Comparison of ENCODE assay signal across 10 cellular contexts in the genomic region with DNA sequence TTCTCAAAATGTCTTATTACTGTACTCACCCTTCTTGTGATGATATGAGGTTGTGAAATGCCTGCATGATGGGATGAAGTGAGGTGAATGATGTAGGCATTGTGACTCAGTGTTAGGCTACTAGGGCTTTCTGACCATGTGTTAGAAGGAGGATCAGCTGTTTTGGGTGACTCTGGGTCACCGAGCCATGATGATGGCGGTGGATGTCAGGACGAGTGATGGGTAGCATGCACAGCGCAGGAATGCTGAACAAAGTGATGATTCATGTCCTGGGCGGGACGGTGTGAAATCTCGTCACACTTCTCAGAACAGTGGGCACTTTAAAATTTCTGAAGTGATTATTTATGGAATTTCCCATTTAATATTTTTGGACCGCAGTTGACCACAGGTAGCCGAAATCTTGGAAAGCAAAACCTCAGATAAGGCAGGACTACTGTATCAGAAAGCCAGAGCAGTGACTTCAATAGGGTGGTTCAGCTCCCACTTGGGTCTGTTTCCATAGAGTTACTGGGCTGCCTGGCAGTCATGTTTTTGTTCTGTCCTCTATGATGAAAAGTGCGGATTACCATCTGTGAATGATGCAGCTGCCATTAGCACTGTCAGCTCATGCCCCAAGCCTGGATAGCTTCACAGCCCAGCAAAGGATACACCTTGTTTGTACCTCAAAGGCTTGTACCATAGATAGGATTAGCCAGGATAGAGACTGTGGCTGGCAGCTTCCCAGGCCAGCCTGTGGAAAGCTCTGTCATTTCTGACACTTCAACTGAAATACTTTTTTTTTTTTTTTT. TPM values are rescaled to one million over a fixed set of nuclear protein-coding genes. Genes with fewer than 3 reads are reported as not detected.
A peak's percentile ranks its signal among the peaks of the same experiment; 100 is the strongest.
DNase-seq lines count a peak whose midpoint lies in the region; ATAC-seq and TF ChIP-seq lines count a peak whose summit lies in the region.
"Had no signal": no experiment of that assay in that cellular context is flagged by ENCODE, and none has a peak within 500 bp of the region (broad histone marks: within the 10 kb centered on the region; RNA-seq: fewer than 3 reads in every experiment).

No MANE protein-coding gene starts in this region.

- H3K4me1 Mint-ChIP-seq in activated T-cell treated with anti-CD3 and anti-CD28 coated beads, Interleukin-2, amount 50 U/mL, for 24 hours (ENCODE audit: low read depth), result peaks cover 60% of the 10 kb centered on the region
- H3K4me1 Mint-ChIP-seq in Caco-2 (ENCODE audit: low read depth, unreplicated experiment), result peaks cover 11% of the 10 kb centered on the region
- H3K4me1 Mint-ChIP-seq: B cell had no signal

- CTCF ChIA-PET in Caco-2 (lab: Charles Lee), result no interaction called here

- no peaks in the 10 kb centered on the region for H3K9me3 Mint-ChIP-seq in activated T-cell treated with anti-CD3 and anti-CD28 coated beads, Interleukin-2, amount 50 U/mL, for 24 hours
- H3K9me3 Mint-ChIP-seq in Caco-2 (ENCODE audit: unreplicated experiment), result no peaks in the 10 kb centered on the region

- H3K27me3 ChIP-seq in Caco-2 (replicated peaks; ENCODE audit: control insufficient read depth, insufficient read depth, low read length), result no peaks in the 10 kb centered on the region
- H3K27me3 ChIP-seq: pancreas had no signal

- 0 out of 2 replicates have a peak, but pooled peaks cover 7% of the 10 kb centered on the region for H3K4me1 ChIP-seq in Caco-2

- H3K9me3 ChIP-seq in Caco-2, result no peaks in the 10 kb centered on the region
- H3K9me3 ChIP-seq: pancreas had no signal

- DNase-seq in SIG-M5 treated with dmso at 0.1 percent for 504 hours (lab: John Stamatoyannopoulos, UW; ENCODE audit: unreplicated experiment) (peak; percentile 48), SIG-M5 (lab: John Stamatoyannopoulos, UW) (no peak), hepatic stellate cell (ENCODE audit: low spot score) (peak; percentile 85), stromal cell of bone marrow (ENCODE audit: low read depth) (peak; percentile 95), Caco-2 (no peak), middle frontal gyrus (ENCODE audit: extremely low spot score, low spot score) (no peak)
- DNase-seq in activated T-cell treated with anti-CD3 and anti-CD28 coated beads, Interleukin-2, amount 50 U/mL, for 24 hours, result peak; percentile 74
- DNase-seq: pancreas had no signal

- H3K4me3 ChIP-seq in Caco-2 (ENCODE audit: low read depth, low read length), result no peak overlapping the region
- H3K4me3 ChIP-seq: pancreas had no signal

- ATAC-seq in GM18858 (IDR thresholded peaks at IDR 0.05; ENCODE audit: unreplicated experiment), result no peak

- H3K27ac Mint-ChIP-seq in activated T-cell treated with anti-CD3 and anti-CD28 coated beads, Interleukin-2, amount 50 U/mL, for 24 hours, result peak overlapping the region; percentile 91
- no peak overlapping the region for H3K27ac Mint-ChIP-seq in Caco-2 (ENCODE audit: unreplicated experiment)
- H3K27ac Mint-ChIP-seq: B cell had no signal

- intact Hi-C loops in Caco-2 (cut with micrococcal nuclease; ENCODE audit: unreplicated experiment), result no loop called here

- H3K36me3 Mint-ChIP-seq in activated T-cell treated with anti-CD3 and anti-CD28 coated beads, Interleukin-2, amount 50 U/mL, for 24 hours (ENCODE audit: low read depth), result peaks cover 46% of the 10 kb centered on the region
- H3K36me3 Mint-ChIP-seq in Caco-2 (ENCODE audit: insufficient read depth, unreplicated experiment), result no peaks in the 10 kb centered on the region

- POLR2A ChIA-PET in Caco-2 (lab: Charles Lee), result no interaction called here

- no peak for TF ChIP-seq CTCF in Caco-2 (IDR thresholded peaks at IDR 0.05; ENCODE audit: insufficient read depth in 1 of 2, low read depth in 1 of 2, low read length in 1 of 2, severe bottlenecking in 1 of 2, unreplicated experiment in 1 of 2)

- BruUV-seq in Caco-2 (replicated peaks; lab: Mats Ljungman, UMichigan), result no TSS peak

- no peaks in the 10 kb centered on the region for H3K27me3 Mint-ChIP-seq in activated T-cell treated with anti-CD3 and anti-CD28 coated beads, Interleukin-2, amount 50 U/mL, for 24 hours
- H3K27me3 Mint-ChIP-seq in Caco-2 (ENCODE audit: insufficient read depth, unreplicated experiment), result no peaks in the 10 kb centered on the region
- H3K27me3 Mint-ChIP-seq: B cell had no signal

- no peaks in the 10 kb centered on the region for H3K36me3 ChIP-seq in Caco-2 (ENCODE audit: control insufficient read depth, insufficient read depth, low read length)
- H3K36me3 ChIP-seq: pancreas had no signal

- H3K4me3 Mint-ChIP-seq in activated T-cell treated with anti-CD3 and anti-CD28 coated beads, Interleukin-2, amount 50 U/mL, for 24 hours, result peak overlapping the region; percentile 15
- no peak overlapping the region for H3K4me3 Mint-ChIP-seq in Caco-2 (ENCODE audit: unreplicated experiment)
- H3K4me3 Mint-ChIP-seq: B cell had no signal

RNA-seq across cellular contexts. Expression of a gene that starts 26.6 kb away (rescaled TPM):
- total RNA-seq in Caco-2 (2022), result 4.9 and 5.8 TPM in 2 replicates

Comparison
In these comparisons a context has a peak if more than half of its experiments do, and no peak if none do; other contexts are left out.
1. DNase-seq: peak in SIG-M5 treated with dmso at 0.1 percent for 504 hours (single experiment), activated T-cell treated with anti-CD3 and anti-CD28 coated beads, Interleukin-2, amount 50 U/mL, for 24 hours (single experiment), hepatic stellate cell (single experiment) and stromal cell of bone marrow (single experiment); none in SIG-M5 (single experiment), Caco-2 (0 of 2) and middle frontal gyrus (single experiment).